Comparison of ENCODE assay signal across 9 cellular contexts in the genomic region with DNA sequence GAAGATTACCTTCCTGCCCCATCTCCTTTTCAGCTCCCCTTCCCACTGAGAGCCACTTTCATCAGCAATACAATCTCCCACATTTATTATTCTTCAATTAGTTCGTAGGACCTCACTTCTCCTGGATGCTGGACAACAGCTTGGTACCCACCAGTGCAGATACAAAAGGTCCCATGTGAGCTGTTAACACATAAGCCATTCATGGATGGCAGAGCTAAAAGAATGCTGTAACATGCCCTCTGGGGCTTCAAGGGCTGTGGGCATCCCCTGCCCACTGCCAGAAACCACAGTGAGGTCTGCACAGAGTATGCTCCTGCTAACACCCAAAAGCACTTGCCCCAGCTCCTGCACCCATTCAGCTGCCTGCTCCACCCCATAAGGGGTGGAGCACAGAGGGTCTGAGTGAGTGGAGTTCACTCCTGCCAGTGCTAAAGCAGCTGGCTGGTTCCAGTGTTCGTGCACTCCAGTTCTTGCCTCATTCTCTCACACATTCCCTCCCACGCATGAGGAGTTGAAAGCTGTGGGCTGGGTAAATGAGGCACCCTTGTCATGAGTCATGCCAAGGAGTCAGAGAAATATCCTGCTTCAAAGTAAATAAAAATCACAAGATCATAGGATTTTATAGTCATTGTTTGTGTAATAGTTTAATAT.
DNase-seq lines count a peak whose midpoint lies in the region; ATAC-seq and TF ChIP-seq lines count a peak whose summit lies in the region.
"Had no signal": no experiment of that assay in that cellular context is flagged by ENCODE, and none has a peak within 500 bp of the region (broad histone marks: within the 10 kb centered on the region; RNA-seq: fewer than 3 reads in every experiment).

No MANE protein-coding gene starts in this region.

- TF ChIP-seq POLR2A in vagina (IDR thresholded peaks at IDR 0.05): no peak
- TF ChIP-seq POLR2A in thyroid gland (IDR thresholded peaks at IDR 0.05): no peak

- no peak overlapping the region for H3K4me3 ChIP-seq in AG04450 (ENCODE audit: low read depth, low read length)
- H3K4me3 ChIP-seq in epithelial cell of esophagus (ENCODE audit: low read length): no peak overlapping the region
- no peak overlapping the region for H3K4me3 ChIP-seq in vagina
- no peak overlapping the region for H3K4me3 ChIP-seq in thyroid gland (replicated peaks in 1 of 3)

- ATAC-seq in GM21515 (IDR thresholded peaks at IDR 0.05; ENCODE audit: unreplicated experiment): peak; percentile 49
- ATAC-seq in stimulated activated naive CD8-positive, alpha-beta T cell treated with anti-CD3 and anti-CD28 coated beads, Interleukin-15, Interleukin-2, amounts not matched to agents 100 U/mL and 50 U/mL, for 24 hours: peak; percentile 87
- ATAC-seq: right cardiac atrium had no signal

- CTCF ChIA-PET in AG04450 (lab: Charles Lee): no interaction called here

- H3K4me1 ChIP-seq in vagina (no peaks in the 10 kb centered on the region), thyroid gland (no peaks in the 10 kb centered on the region)

- intact Hi-C loops in vagina (cut with DNase I): no loop called here
- intact Hi-C loops in thyroid gland (cut with DNase I): no loop called here

- POLR2A ChIA-PET in AG04450 (lab: Yijun Ruan, JAX): interaction anchor here (0.6 kb wide), 1 partner anchor 1189 kb away, joined by 5 read pairs; no protein-coding TSS in a partner anchor

- TF ChIP-seq CTCF in AG04450 (IDR thresholded peaks at IDR 0.05; ENCODE audit: low read depth, low read length) (no peak), epithelial cell of esophagus (IDR thresholded peaks at IDR 0.05; ENCODE audit: insufficient read depth, low read depth, low read length, missing control alignments) (no peak), vagina (IDR thresholded peaks at IDR 0.05) (no peak), thyroid gland (IDR thresholded peaks at IDR 0.05) (no peak)

- H3K9me3 ChIP-seq in AG04450 (ENCODE audit: control insufficient read depth, insufficient read depth, low read length): no peaks in the 10 kb centered on the region
- H3K9me3 ChIP-seq in vagina: no peaks in the 10 kb centered on the region
- no peaks in the 10 kb centered on the region for H3K9me3 ChIP-seq in thyroid gland

- H3K27me3 ChIP-seq in AG04450 (ENCODE audit: control insufficient read depth, insufficient read depth, low read length): no peaks in the 10 kb centered on the region
- H3K27me3 ChIP-seq in vagina: no peaks in the 10 kb centered on the region
- H3K27me3 ChIP-seq in thyroid gland: no peaks in the 10 kb centered on the region

- 74 to 85% methylated on average over 3 of the region's 3 CpGs for WGBS in thyroid gland, 2 donors

- H3K36me3 ChIP-seq in vagina (no peaks in the 10 kb centered on the region), thyroid gland (no peaks in the 10 kb centered on the region)

- H3K27ac ChIP-seq in AG04450 (ENCODE audit: low read depth, low read length) (no peak overlapping the region), vagina (no peak overlapping the region), thyroid gland (no peak overlapping the region)

- peak; percentile 26 for DNase-seq in AG04450 (ENCODE audit: low read depth, low spot score)
- DNase-seq in HS-27A (ENCODE audit: low read depth): peak; percentile 5
- DNase-seq in epithelial cell of esophagus (ENCODE audit: low read depth): peak; percentile 99
- DNase-seq in stimulated activated naive CD8-positive, alpha-beta T cell treated with anti-CD3 and anti-CD28 coated beads, Interleukin-15, Interleukin-2, amounts not matched to agents 100 U/mL and 50 U/mL, for 24 hours: peak; percentile 15
- no peak for DNase-seq in NAMALWA (ENCODE audit: low spot score)
- no peak for DNase-seq in vagina (ENCODE audit: extremely low spot score in 2 of 2)
- DNase-seq in thyroid gland: no peak

Comparison
In these comparisons a context has a peak if more than half of its experiments do, and no peak if none do; other contexts are left out.
1. DNase-seq: peak in AG04450 (single experiment), HS-27A (single experiment), epithelial cell of esophagus (single experiment) and stimulated activated naive CD8-positive, alpha-beta T cell treated with anti-CD3 and anti-CD28 coated beads, Interleukin-15, Interleukin-2, amounts not matched to agents 100 U/mL and 50 U/mL, for 24 hours (single experiment); none in NAMALWA (single experiment), vagina (0 of 2) and thyroid gland (0 of 2).